ENCODE assay signal across 29 cellular contexts in genomic region chr5:45062044-45062443, GRCh38.
"Had no signal": no experiment of that assay in that cellular context is flagged by ENCODE, and none has a peak within 500 bp of the region (broad histone marks: within the 10 kb centered on the region; RNA-seq: fewer than 3 reads in every experiment).

No MANE protein-coding gene starts in this region.

- H3K9me3 Mint-ChIP-seq: activated CD4-positive, alpha-beta T cell treated with anti-CD3 and anti-CD28 coated beads, Interleukin-2, amount 10 ng/mL, durations not matched to agents 7 days and 5 days; activated naive CD4-positive, alpha-beta T cell treated with anti-CD3 and anti-CD28 coated beads, Interleukin-2, amount 10 ng/mL, durations not matched to agents 7 days and 5 days had no signal

- H3K36me3 Mint-ChIP-seq: activated naive CD4-positive, alpha-beta T cell treated with anti-CD3 and anti-CD28 coated beads, Interleukin-2, amount 10 ng/mL, durations not matched to agents 7 days and 5 days; activated naive CD8-positive, alpha-beta T cell had no signal

- FAIRE-seq: colon had no signal

- H3K9me3 ChIP-seq: MG63, SJCRH30 had no signal

- H3K27ac ChIP-seq: brain microvascular endothelial cell, SJCRH30, SK-N-MC, WERI-Rb-1 had no signal

- H3K27ac Mint-ChIP-seq: activated CD4-positive, alpha-beta T cell treated with anti-CD3 and anti-CD28 coated beads, Interleukin-2, amount 10 ng/mL, durations not matched to agents 7 days and 5 days; activated CD8-positive, alpha-beta T cell treated with anti-CD3 and anti-CD28 coated beads, Interleukin-2, amount 10 ng/mL, durations not matched to agents 7 days and 5 days; activated naive CD4-positive, alpha-beta T cell treated with anti-CD3 and anti-CD28 coated beads, Interleukin-2, amount 10 ng/mL, durations not matched to agents 7 days and 5 days; activated naive CD8-positive, alpha-beta T cell; activated naive CD8-positive, alpha-beta T cell treated with anti-CD3 and anti-CD28 coated beads, Interleukin-2, amount 50 U/mL, for 24 hours had no signal

- DNase-seq: activated CD4-positive, alpha-beta T cell treated with anti-CD3 and anti-CD28 coated beads, Interleukin-2, amount 10 ng/mL, durations not matched to agents 7 days and 5 days; activated CD4-positive, alpha-beta T cell treated with anti-CD3 and anti-CD28 coated beads, Interleukin-2, amount 50 U/mL, for 48 hours; activated CD8-positive, alpha-beta T cell treated with anti-CD3 and anti-CD28 coated beads, Interleukin-2, amount 10 ng/mL, durations not matched to agents 7 days and 5 days; activated effector memory CD4-positive, alpha-beta T cell treated with Interleukin-2 at 50 U/mL for 16 hours; activated naive CD4-positive, alpha-beta T cell treated with anti-CD3 and anti-CD28 coated beads, Interleukin-2, amount 10 ng/mL, durations not matched to agents 7 days and 5 days; activated naive CD8-positive, alpha-beta T cell treated with anti-CD3 and anti-CD28 coated beads, Interleukin-2, amount 50 U/mL, for 24 hours; activated T-cell treated with anti-CD3 and anti-CD28 coated beads, Interleukin-2, amount 50 U/mL, for 4 hours; anterior cingulate cortex; brain microvascular endothelial cell; central memory CD4-positive, alpha-beta T cell; Kasumi-1; KG1; MG63; NCI-H1048; NCI-H1417; NCI-H146; NCI-H187 treated with DMSO at 0.1 percent for 48 hours; NCI-H2107; NCI-H226; NCI-H524 treated with DMSO at 0.1 percent for 48 hours; NCI-H774; SHP77; SJCRH30; T1000; WERI-Rb-1 had no signal

- H3K4me3 Mint-ChIP-seq: activated CD4-positive, alpha-beta T cell treated with anti-CD3 and anti-CD28 coated beads, Interleukin-2, amount 10 ng/mL, durations not matched to agents 7 days and 5 days; activated CD8-positive, alpha-beta T cell treated with anti-CD3 and anti-CD28 coated beads, Interleukin-2, amount 10 ng/mL, durations not matched to agents 7 days and 5 days; activated naive CD4-positive, alpha-beta T cell treated with anti-CD3 and anti-CD28 coated beads, Interleukin-2, amount 10 ng/mL, durations not matched to agents 7 days and 5 days; activated naive CD8-positive, alpha-beta T cell; activated naive CD8-positive, alpha-beta T cell treated with anti-CD3 and anti-CD28 coated beads, Interleukin-2, amount 50 U/mL, for 24 hours; activated T-cell treated with anti-CD3 and anti-CD28 coated beads, Interleukin-2, amount 50 U/mL, for 4 hours had no signal

- H3K27me3 Mint-ChIP-seq: activated CD4-positive, alpha-beta T cell treated with anti-CD3 and anti-CD28 coated beads, Interleukin-2, amount 10 ng/mL, durations not matched to agents 7 days and 5 days; activated naive CD4-positive, alpha-beta T cell treated with anti-CD3 and anti-CD28 coated beads, Interleukin-2, amount 10 ng/mL, durations not matched to agents 7 days and 5 days; activated naive CD8-positive, alpha-beta T cell; activated naive CD8-positive, alpha-beta T cell treated with anti-CD3 and anti-CD28 coated beads, Interleukin-2, amount 50 U/mL, for 24 hours had no signal

- H3K4me3 ChIP-seq: MG63, SJCRH30, SK-N-MC had no signal

- H3K4me1 Mint-ChIP-seq: activated CD4-positive, alpha-beta T cell treated with anti-CD3 and anti-CD28 coated beads, Interleukin-2, amount 10 ng/mL, durations not matched to agents 7 days and 5 days; activated naive CD4-positive, alpha-beta T cell treated with anti-CD3 and anti-CD28 coated beads, Interleukin-2, amount 10 ng/mL, durations not matched to agents 7 days and 5 days; activated naive CD8-positive, alpha-beta T cell treated with anti-CD3 and anti-CD28 coated beads, Interleukin-2, amount 50 U/mL, for 24 hours had no signal

- H3K27me3 ChIP-seq: brain microvascular endothelial cell, MG63, SJCRH30 had no signal

- H3K36me3 ChIP-seq: brain microvascular endothelial cell, MG63, SJCRH30, WERI-Rb-1 had no signal

- ATAC-seq: activated CD8-positive, alpha-beta T cell treated with anti-CD3 and anti-CD28 coated beads, Interleukin-2, amount 10 ng/mL, durations not matched to agents 7 days and 5 days; activated naive CD8-positive, alpha-beta T cell treated with anti-CD3 and anti-CD28 coated beads, Interleukin-2, amount 50 U/mL, for 24 hours; activated T-cell treated with anti-CD3 and anti-CD28 coated beads, Interleukin-2, amount 50 U/mL, for 4 hours; Panc1 had no signal
